In the genomic region with DNA sequence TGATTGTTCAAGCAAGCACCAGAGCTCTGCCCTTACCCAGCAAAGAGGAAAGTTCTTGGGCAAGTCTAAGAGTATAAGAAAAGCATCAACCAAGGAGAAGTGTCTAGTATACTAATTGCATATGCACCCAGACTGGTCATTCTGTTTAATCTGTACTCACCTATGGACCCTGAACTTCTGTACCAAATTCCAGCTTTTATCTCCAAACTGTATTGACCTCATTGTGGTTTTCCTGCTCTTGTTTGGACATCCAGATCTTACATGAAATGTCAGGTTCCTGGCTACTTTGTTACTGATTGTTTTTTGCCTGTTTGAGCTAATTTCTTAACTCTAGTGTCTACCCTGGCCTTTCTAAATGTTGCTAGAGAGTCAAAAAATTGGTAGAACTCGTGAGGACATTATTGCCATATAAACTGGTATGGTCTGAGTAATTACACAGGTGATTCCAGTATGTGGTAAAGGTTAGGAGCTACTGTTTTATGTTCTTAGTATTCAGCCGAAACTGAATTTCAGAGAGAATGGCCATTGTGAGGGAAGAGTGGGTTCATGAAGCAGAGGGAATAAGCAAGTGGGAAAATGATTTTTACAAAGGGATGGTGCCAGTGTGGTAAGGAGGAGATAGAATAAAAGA, we compare ENCODE assay signal across 31 cellular contexts.
"Had no signal": no experiment of that assay in that cellular context is flagged by ENCODE, and none has a peak within 500 bp of the region (broad histone marks: within the 10 kb centered on the region; RNA-seq: fewer than 3 reads in every experiment).

No MANE protein-coding gene starts in this region.

- DNase-seq: activated CD4-positive, alpha-beta T cell treated with anti-CD3 and anti-CD28 coated beads, Interleukin-2, amount 10 ng/mL, durations not matched to agents 24 days and 14 days; activated CD4-positive, alpha-beta T cell treated with anti-CD3 and anti-CD28 coated beads, Interleukin-2, amount 50 U/mL, for 4 hours; activated CD8-positive, alpha-beta T cell treated with anti-CD3 and anti-CD28 coated beads for 36 hours; activated effector memory CD4-positive, alpha-beta T cell treated with anti-CD3 and anti-CD28 coated beads, Interleukin-2, amount 50 U/mL, for 16 hours; activated naive CD4-positive, alpha-beta T cell; activated naive CD4-positive, alpha-beta T cell treated with anti-CD3 and anti-CD28 coated beads, Interleukin-2, amount 50 U/mL, for 16 hours; activated naive CD8-positive, alpha-beta T cell treated with anti-CD3 and anti-CD28 coated beads for 36 hours; activated T-cell treated with anti-CD3 and anti-CD28 coated beads, Interleukin-2, amount 50 U/mL, for 1 hour; activated T-cell treated with anti-CD3 and anti-CD28 coated beads, Interleukin-2, amount 50 U/mL, for 72 hours; amygdala; caudate nucleus; cerebellar nuclear complex; MM.1S; MV-4-11; NCI-H1092 treated with DMSO at 0.1 percent for 48 hours; NCI-H1417; NCI-H146; NCI-H187; NCI-H2081; NCI-H2171 treated with DMSO at 0.1 percent for 48 hours; NCI-H2227 treated with DMSO at 0.1 percent for 48 hours; NCI-H524 treated with DMSO at 0.1 percent for 48 hours; SHP77; SJCRH30; T1000; WERI-Rb-1 had no signal

- H3K36me3 ChIP-seq: SJCRH30, WERI-Rb-1 had no signal

- H3K4me3 ChIP-seq: SJCRH30, SK-N-MC had no signal

- ATAC-seq: activated CD8-positive, alpha-beta T cell treated with anti-CD3 and anti-CD28 coated beads for 36 hours; activated T-cell treated with anti-CD3 and anti-CD28 coated beads, Interleukin-2, amount 50 U/mL, for 72 hours; activated T-helper 17 cell treated with anti-CD3 and anti-CD28 coated beads, Interleukin-2, amount 50 U/mL, for 72 hours; Panc1 had no signal

- H3K27ac ChIP-seq: KMS-11, SJCRH30, SK-N-MC, WERI-Rb-1 had no signal

- H3K4me1 ChIP-seq: SJCRH30 had no signal

- FAIRE-seq: bronchial epithelial cell had no signal

- H3K27me3 ChIP-seq: SJCRH30 had no signal
